ENCODE assay signal across 29 cellular contexts in genomic region chr1:219554109-219554508, GRCh38. TPM values are rescaled to one million over a fixed set of nuclear protein-coding genes. Genes with fewer than 3 reads are reported as not detected.
"Had no signal": no experiment of that assay in that cellular context is flagged by ENCODE, and none has a peak within 500 bp of the region (broad histone marks: within the 10 kb centered on the region; RNA-seq: fewer than 3 reads in every experiment).

No MANE protein-coding gene starts in this region.

- H3K9me3 Mint-ChIP-seq: activated CD8-positive, alpha-beta T cell treated with anti-CD3 and anti-CD28 coated beads for 36 hours; activated naive CD8-positive, alpha-beta T cell treated with anti-CD3 and anti-CD28 coated beads, Interleukin-2, amount 10 ng/mL, durations not matched to agents 7 days and 5 days; IgD-negative memory B cell; T-cell had no signal

- H3K9me3 ChIP-seq: ascending aorta, body of pancreas had no signal

- DNase-seq: activated CD4-positive, alpha-beta T cell treated with anti-CD3 and anti-CD28 coated beads for 4 hours; activated CD8-positive, alpha-beta memory T cell treated with anti-CD3 and anti-CD28 coated beads, Interleukin-2, amount 50 U/mL, for 48 hours; activated CD8-positive, alpha-beta T cell treated with anti-CD3 and anti-CD28 coated beads for 36 hours; activated naive CD4-positive, alpha-beta T cell treated with anti-CD3 and anti-CD28 coated beads, Interleukin-2, amount 50 U/mL, for 16 hours; activated naive CD8-positive, alpha-beta T cell treated with anti-CD3 and anti-CD28 coated beads, Interleukin-2, amount 10 ng/mL, durations not matched to agents 7 days and 5 days; activated T-cell treated with anti-CD3 and anti-CD28 coated beads, Interleukin-2, amount 50 U/mL, for 1 hour; amniotic stem cell; body of pancreas; KG1; NCI-H1092; NCI-H1417; NCI-H1930; NCI-H2171; NCI-H226; NCI-H526 treated with DMSO at 0.1 percent for 48 hours; NCI-H82; OCI-M1; RPMI8226; T-cell; T-helper 2 cell; T1000; WERI-Rb-1 had no signal

- H3K4me1 Mint-ChIP-seq: activated naive CD8-positive, alpha-beta T cell treated with anti-CD3 and anti-CD28 coated beads, Interleukin-2, amount 10 ng/mL, durations not matched to agents 7 days and 5 days; IgD-negative memory B cell; T-cell had no signal

- H3K27ac ChIP-seq: ascending aorta, body of pancreas, SK-N-MC, WERI-Rb-1 had no signal

- H3K4me3 Mint-ChIP-seq: activated CD8-positive, alpha-beta T cell treated with anti-CD3 and anti-CD28 coated beads for 36 hours; activated naive CD8-positive, alpha-beta T cell treated with anti-CD3 and anti-CD28 coated beads, Interleukin-2, amount 10 ng/mL, durations not matched to agents 7 days and 5 days; IgD-negative memory B cell; T-cell had no signal

- H3K4me1 ChIP-seq: ascending aorta, body of pancreas had no signal

- H3K4me3 ChIP-seq: ascending aorta, body of pancreas, SK-N-MC had no signal

- H3K36me3 Mint-ChIP-seq: activated naive CD8-positive, alpha-beta T cell treated with anti-CD3 and anti-CD28 coated beads, Interleukin-2, amount 10 ng/mL, durations not matched to agents 7 days and 5 days; IgD-negative memory B cell; T-cell had no signal

- H3K36me3 ChIP-seq: ascending aorta, WERI-Rb-1 had no signal

- ATAC-seq: activated CD8-positive, alpha-beta T cell treated with anti-CD3 and anti-CD28 coated beads for 36 hours; body of pancreas; Panc1; Right ventricle myocardium inferior; T-cell had no signal

- H3K27me3 ChIP-seq: ascending aorta, body of pancreas had no signal

- H3K27ac Mint-ChIP-seq: activated CD8-positive, alpha-beta T cell treated with anti-CD3 and anti-CD28 coated beads for 36 hours; activated naive CD8-positive, alpha-beta T cell treated with anti-CD3 and anti-CD28 coated beads, Interleukin-2, amount 10 ng/mL, durations not matched to agents 7 days and 5 days; IgD-negative memory B cell; T-cell had no signal

- H3K27me3 Mint-ChIP-seq: activated CD8-positive, alpha-beta T cell treated with anti-CD3 and anti-CD28 coated beads for 36 hours; activated naive CD8-positive, alpha-beta T cell treated with anti-CD3 and anti-CD28 coated beads, Interleukin-2, amount 10 ng/mL, durations not matched to agents 7 days and 5 days; IgD-negative memory B cell had no signal

RNA-seq across cellular contexts. Expression of gene ZC3H11B, which starts 58.8 kb away (rescaled TPM):
- total RNA-seq: ascending aorta, body of pancreas, LHCN-M2, NCI-H460 had no signal
- polyA plus RNA-seq: IgD-negative memory B cell had no signal
